In the genomic region with DNA sequence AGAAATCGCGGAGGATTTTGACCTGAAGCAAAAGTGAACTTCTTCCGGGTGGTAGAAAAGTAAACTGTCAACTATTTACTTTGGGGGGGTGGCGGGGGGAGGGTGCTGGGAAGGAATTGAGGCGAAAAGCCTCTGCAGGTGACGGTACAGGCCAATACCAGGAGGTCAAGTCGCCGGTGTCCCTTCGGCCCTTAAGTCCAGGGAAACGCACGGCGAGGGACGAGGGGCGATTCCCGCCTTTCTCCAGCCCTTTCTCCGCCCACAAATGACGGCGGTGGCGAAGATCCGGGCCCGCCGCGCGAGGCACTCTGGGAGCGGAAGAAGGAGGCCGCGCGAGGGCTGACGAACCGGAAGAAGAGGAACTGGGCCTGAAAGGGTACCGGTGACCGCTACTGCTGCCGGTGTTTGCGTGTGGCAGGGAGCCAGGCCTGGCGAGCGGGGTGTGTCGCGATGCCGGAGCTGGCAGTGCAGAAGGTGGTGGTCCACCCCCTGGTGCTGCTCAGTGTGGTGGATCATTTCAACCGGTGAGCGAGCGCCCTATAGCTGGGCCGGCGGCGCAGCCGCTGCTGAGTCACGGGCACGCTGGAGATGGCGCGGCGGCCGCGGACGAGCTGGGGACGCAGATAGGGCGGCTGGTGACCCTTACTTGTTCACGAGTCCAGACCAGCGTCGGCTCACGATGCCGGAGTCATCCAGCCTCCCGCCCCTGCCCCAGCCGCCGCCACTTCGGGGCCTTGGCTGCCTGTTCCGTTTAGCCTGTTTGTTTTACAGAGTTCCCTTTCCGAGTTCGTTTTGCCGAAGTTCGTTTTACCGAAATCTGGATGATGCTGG, we compare ENCODE assay signal across 1 cellular context.
A peak's percentile ranks its signal among the peaks of the same experiment; 100 is the strongest.
TF ChIP-seq lines count a peak whose summit lies in the region.

Gene PSMD7, plus strand, starts transcription at position 350 of the 831 bp plus-strand sequence. Its CDS starts 101 bp downstream, at position 451.

TF ChIP-seq in HepG2, 621 proteins besides CTCF, POLR2A, EP300 and RAD21 (continued from another document and continues in another):
- TF ChIP-seq, protein P1, sequence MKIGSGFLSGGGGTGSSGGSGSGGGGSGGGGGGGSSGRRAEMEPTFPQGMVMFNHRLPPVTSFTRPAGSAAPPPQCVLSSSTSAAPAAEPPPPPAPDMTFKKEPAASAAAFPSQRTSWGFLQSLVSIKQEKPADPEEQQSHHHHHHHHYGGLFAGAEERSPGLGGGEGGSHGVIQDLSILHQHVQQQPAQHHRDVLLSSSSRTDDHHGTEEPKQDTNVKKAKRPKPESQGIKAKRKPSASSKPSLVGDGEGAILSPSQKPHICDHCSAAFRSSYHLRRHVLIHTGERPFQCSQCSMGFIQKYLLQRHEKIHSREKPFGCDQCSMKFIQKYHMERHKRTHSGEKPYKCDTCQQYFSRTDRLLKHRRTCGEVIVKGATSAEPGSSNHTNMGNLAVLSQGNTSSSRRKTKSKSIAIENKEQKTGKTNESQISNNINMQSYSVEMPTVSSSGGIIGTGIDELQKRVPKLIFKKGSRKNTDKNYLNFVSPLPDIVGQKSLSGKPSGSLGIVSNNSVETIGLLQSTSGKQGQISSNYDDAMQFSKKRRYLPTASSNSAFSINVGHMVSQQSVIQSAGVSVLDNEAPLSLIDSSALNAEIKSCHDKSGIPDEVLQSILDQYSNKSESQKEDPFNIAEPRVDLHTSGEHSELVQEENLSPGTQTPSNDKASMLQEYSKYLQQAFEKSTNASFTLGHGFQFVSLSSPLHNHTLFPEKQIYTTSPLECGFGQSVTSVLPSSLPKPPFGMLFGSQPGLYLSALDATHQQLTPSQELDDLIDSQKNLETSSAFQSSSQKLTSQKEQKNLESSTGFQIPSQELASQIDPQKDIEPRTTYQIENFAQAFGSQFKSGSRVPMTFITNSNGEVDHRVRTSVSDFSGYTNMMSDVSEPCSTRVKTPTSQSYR (CRISPR knock-in tag; IDR thresholded peaks at IDR 0.05; ENCODE audit: borderline replicate concordance): no peak
- no peak; the same call in 1 of the 2 replicates for TF ChIP-seq ZC3H4 (CRISPR knock-in tag; IDR thresholded peaks at IDR 0.05; ENCODE audit: borderline replicate concordance)
- TF ChIP-seq, protein P2, sequence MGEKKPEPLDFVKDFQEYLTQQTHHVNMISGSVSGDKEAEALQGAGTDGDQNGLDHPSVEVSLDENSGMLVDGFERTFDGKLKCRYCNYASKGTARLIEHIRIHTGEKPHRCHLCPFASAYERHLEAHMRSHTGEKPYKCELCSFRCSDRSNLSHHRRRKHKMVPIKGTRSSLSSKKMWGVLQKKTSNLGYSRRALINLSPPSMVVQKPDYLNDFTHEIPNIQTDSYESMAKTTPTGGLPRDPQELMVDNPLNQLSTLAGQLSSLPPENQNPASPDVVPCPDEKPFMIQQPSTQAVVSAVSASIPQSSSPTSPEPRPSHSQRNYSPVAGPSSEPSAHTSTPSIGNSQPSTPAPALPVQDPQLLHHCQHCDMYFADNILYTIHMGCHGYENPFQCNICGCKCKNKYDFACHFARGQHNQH (CRISPR knock-in tag; IDR thresholded peaks at IDR 0.05): peak; percentile 92
- TF ChIP-seq, protein P3, sequence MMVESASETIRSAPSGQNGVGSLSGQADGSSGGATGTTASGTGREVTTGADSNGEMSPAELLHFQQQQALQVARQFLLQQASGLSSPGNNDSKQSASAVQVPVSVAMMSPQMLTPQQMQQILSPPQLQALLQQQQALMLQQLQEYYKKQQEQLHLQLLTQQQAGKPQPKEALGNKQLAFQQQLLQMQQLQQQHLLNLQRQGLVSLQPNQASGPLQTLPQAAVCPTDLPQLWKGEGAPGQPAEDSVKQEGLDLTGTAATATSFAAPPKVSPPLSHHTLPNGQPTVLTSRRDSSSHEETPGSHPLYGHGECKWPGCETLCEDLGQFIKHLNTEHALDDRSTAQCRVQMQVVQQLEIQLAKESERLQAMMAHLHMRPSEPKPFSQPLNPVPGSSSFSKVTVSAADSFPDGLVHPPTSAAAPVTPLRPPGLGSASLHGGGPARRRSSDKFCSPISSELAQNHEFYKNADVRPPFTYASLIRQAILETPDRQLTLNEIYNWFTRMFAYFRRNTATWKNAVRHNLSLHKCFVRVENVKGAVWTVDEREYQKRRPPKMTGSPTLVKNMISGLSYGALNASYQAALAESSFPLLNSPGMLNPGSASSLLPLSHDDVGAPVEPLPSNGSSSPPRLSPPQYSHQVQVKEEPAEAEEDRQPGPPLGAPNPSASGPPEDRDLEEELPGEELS (CRISPR knock-in tag; IDR thresholded peaks at IDR 0.05): peak; percentile 85
- TF ChIP-seq, protein P4, sequence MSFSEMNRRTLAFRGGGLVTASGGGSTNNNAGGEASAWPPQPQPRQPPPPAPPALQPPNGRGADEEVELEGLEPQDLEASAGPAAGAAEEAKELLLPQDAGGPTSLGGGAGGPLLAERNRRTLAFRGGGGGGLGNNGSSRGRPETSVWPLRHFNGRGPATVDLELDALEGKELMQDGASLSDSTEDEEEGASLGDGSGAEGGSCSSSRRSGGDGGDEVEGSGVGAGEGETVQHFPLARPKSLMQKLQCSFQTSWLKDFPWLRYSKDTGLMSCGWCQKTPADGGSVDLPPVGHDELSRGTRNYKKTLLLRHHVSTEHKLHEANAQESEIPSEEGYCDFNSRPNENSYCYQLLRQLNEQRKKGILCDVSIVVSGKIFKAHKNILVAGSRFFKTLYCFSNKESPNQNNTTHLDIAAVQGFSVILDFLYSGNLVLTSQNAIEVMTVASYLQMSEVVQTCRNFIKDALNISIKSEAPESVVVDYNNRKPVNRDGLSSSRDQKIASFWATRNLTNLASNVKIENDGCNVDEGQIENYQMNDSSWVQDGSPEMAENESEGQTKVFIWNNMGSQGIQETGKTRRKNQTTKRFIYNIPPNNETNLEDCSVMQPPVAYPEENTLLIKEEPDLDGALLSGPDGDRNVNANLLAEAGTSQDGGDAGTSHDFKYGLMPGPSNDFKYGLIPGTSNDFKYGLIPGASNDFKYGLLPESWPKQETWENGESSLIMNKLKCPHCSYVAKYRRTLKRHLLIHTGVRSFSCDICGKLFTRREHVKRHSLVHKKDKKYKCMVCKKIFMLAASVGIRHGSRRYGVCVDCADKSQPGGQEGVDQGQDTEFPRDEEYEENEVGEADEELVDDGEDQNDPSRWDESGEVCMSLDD (CRISPR knock-in tag; IDR thresholded peaks at IDR 0.05; ENCODE audit: borderline replicate concordance): no peak; the same call in 1 of the 2 replicates
- no peak for TF ChIP-seq HNRNPH1 (optimal IDR thresholded peaks at IDR 0.05; ENCODE audit: low read depth, low read length)
- peak; percentile 48; the same call in 1 of the 2 replicates for TF ChIP-seq ZNF124 (CRISPR knock-in tag; IDR thresholded peaks at IDR 0.05)
- TF ChIP-seq ZNF784 (CRISPR knock-in tag; IDR thresholded peaks at IDR 0.05; ENCODE audit: borderline replicate concordance): peak; percentile 99
- TF ChIP-seq PHF8 (CRISPR knock-in tag; IDR thresholded peaks at IDR 0.05): peak; percentile 100
- peak; percentile 96 for TF ChIP-seq GLI4 (CRISPR knock-in tag; IDR thresholded peaks at IDR 0.05; ENCODE audit: borderline replicate concordance)
- no peak for TF ChIP-seq TRIM24 (CRISPR knock-in tag; IDR thresholded peaks at IDR 0.05)
- TF ChIP-seq ZKSCAN8 (CRISPR knock-in tag; IDR thresholded peaks at IDR 0.05; ENCODE audit: borderline replicate concordance): peak; percentile 39; the same call in 1 of the 2 replicates
- TF ChIP-seq ZNF597 (CRISPR knock-in tag; IDR thresholded peaks at IDR 0.05): no peak
- TF ChIP-seq ZIK1 (CRISPR knock-in tag; IDR thresholded peaks at IDR 0.05; ENCODE audit: borderline replicate concordance, low read depth): no peak
- peak; percentile 96 for TF ChIP-seq DNMT1 (CRISPR knock-in tag; IDR thresholded peaks at IDR 0.05)
- TF ChIP-seq ATF3 (CRISPR knock-in tag; IDR thresholded peaks at IDR 0.05): peak; percentile 80
- TF ChIP-seq SIX4 (CRISPR knock-in tag; IDR thresholded peaks at IDR 0.05): peak; percentile 50; the same call in 1 of the 2 replicates
- TF ChIP-seq TFE3 (CRISPR knock-in tag; IDR thresholded peaks at IDR 0.05): peak; percentile 80
- peak; percentile 53; the same call in 1 of the 2 replicates for TF ChIP-seq ELK4 (CRISPR knock-in tag; IDR thresholded peaks at IDR 0.05; ENCODE audit: borderline replicate concordance)
- TF ChIP-seq BORCS8-MEF2B (CRISPR knock-in tag; IDR thresholded peaks at IDR 0.05): peak; percentile 98
- TF ChIP-seq NFIB (CRISPR knock-in tag; IDR thresholded peaks at IDR 0.05; ENCODE audit: borderline replicate concordance): peak; percentile 62; the same call in 1 of the 2 replicates
- no peak for TF ChIP-seq XBP1 (CRISPR knock-in tag; IDR thresholded peaks at IDR 0.05)
- TF ChIP-seq NFKB2 (CRISPR knock-in tag; IDR thresholded peaks at IDR 0.05; ENCODE audit: borderline replicate concordance): peak; percentile 92
- TF ChIP-seq SMAD3 (CRISPR knock-in tag; IDR thresholded peaks at IDR 0.05): no peak; the same call in 1 of the 2 replicates
- TF ChIP-seq YEATS2 (CRISPR knock-in tag; IDR thresholded peaks at IDR 0.05; ENCODE audit: borderline replicate concordance): peak; percentile 99
- TF ChIP-seq, protein P5, sequence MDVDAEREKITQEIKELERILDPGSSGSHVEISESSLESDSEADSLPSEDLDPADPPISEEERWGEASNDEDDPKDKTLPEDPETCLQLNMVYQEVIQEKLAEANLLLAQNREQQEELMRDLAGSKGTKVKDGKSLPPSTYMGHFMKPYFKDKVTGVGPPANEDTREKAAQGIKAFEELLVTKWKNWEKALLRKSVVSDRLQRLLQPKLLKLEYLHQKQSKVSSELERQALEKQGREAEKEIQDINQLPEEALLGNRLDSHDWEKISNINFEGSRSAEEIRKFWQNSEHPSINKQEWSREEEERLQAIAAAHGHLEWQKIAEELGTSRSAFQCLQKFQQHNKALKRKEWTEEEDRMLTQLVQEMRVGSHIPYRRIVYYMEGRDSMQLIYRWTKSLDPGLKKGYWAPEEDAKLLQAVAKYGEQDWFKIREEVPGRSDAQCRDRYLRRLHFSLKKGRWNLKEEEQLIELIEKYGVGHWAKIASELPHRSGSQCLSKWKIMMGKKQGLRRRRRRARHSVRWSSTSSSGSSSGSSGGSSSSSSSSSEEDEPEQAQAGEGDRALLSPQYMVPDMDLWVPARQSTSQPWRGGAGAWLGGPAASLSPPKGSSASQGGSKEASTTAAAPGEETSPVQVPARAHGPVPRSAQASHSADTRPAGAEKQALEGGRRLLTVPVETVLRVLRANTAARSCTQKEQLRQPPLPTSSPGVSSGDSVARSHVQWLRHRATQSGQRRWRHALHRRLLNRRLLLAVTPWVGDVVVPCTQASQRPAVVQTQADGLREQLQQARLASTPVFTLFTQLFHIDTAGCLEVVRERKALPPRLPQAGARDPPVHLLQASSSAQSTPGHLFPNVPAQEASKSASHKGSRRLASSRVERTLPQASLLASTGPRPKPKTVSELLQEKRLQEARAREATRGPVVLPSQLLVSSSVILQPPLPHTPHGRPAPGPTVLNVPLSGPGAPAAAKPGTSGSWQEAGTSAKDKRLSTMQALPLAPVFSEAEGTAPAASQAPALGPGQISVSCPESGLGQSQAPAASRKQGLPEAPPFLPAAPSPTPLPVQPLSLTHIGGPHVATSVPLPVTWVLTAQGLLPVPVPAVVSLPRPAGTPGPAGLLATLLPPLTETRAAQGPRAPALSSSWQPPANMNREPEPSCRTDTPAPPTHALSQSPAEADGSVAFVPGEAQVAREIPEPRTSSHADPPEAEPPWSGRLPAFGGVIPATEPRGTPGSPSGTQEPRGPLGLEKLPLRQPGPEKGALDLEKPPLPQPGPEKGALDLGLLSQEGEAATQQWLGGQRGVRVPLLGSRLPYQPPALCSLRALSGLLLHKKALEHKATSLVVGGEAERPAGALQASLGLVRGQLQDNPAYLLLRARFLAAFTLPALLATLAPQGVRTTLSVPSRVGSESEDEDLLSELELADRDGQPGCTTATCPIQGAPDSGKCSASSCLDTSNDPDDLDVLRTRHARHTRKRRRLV (CRISPR knock-in tag; IDR thresholded peaks at IDR 0.05): peak; percentile 97
- TF ChIP-seq POLR2G (IDR thresholded peaks at IDR 0.05; ENCODE audit: low read depth, low read length): peak; percentile 97
- TF ChIP-seq MAFK (conservative IDR thresholded peaks at IDR 0.05 in 1 of 2, IDR thresholded peaks at IDR 0.05 in 1 of 2; ENCODE audit: low read length in 2 of 2): 0 out of 4 replicates have a peak, but pooled peaks of 1 of the 2 experiments have one; percentile 3
- peak; percentile 51 for TF ChIP-seq TEAD3 (CRISPR knock-in tag; optimal IDR thresholded peaks at IDR 0.05; ENCODE audit: borderline replicate concordance)
- no peak for TF ChIP-seq SMARCE1 (IDR thresholded peaks at IDR 0.05; ENCODE audit: borderline replicate concordance)
- TF ChIP-seq ZSCAN29 (CRISPR knock-in tag; conservative IDR thresholded peaks at IDR 0.05): peak; percentile 80; the same call in 1 of the 2 replicates
